In the genomic region with DNA sequence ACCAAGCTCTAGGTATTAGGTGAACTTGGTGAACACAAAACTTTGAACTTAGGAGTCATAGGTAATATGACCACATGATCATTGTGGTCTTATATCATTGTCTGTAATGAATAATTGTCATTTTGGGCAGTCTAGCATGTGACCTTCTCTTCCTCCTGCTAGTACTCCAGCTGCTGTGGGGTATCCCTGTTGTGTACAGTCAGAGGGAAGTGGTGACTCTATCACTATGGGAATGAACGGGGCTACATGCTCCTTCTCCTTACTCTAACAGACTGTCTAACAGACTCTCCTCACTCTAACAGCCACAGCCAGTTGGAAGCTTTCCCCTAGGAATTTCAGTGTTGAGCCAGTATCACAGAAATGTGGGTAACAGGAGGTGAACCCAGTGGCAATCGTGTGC, we compare ENCODE assay signal across 17 cellular contexts.
A peak's percentile ranks its signal among the peaks of the same experiment; 100 is the strongest.
DNase-seq lines count a peak whose midpoint lies in the region; TF ChIP-seq lines count a peak whose summit lies in the region.
"Had no signal": no experiment of that assay in that cellular context is flagged by ENCODE, and none has a peak within 500 bp of the region (broad histone marks: within the 10 kb centered on the region; RNA-seq: fewer than 3 reads in every experiment).

No MANE protein-coding gene starts in this region.

- no peaks in the 10 kb centered on the region for H3K9me3 Mint-ChIP-seq in type B pancreatic cell
- H3K9me3 Mint-ChIP-seq: activated CD4-positive, alpha-beta T cell treated with anti-CD3 and anti-CD28 coated beads, Interleukin-2, amount 10 ng/mL, durations not matched to agents 7 days and 5 days; activated T-cell treated with anti-CD3 and anti-CD28 coated beads, Interleukin-2, amount 50 U/mL, for 72 hours; nephron progenitor cell had no signal

- no peaks in the 10 kb centered on the region for H3K4me1 Mint-ChIP-seq in type B pancreatic cell (ENCODE audit: unreplicated experiment)

- no peak for TF ChIP-seq CTCF in type B pancreatic cell (conservative IDR thresholded peaks at IDR 0.05)

- DNase-seq in NOMO-1 treated with DMSO at 0.1 percent for 48 hours (lab: John Stamatoyannopoulos, UW; ENCODE audit: unreplicated experiment) (peak; percentile 17), NOMO-1 treated with dmso at 0.1 percent for 144 hours (lab: John Stamatoyannopoulos, UW; ENCODE audit: unreplicated experiment) (no peak), MV-4-11 (lab: John Stamatoyannopoulos, UW) (peak; percentile 10), medulla oblongata (ENCODE audit: extremely low spot score) (peak; percentile 24), type B pancreatic cell (ENCODE audit: extremely low spot score, unreplicated experiment) (no peak), midbrain (lab: John Stamatoyannopoulos, UW) (no peak), HuH-7.5 (ENCODE audit: low spot score) (no peak), OCI-M2 (lab: John Stamatoyannopoulos, UW; ENCODE audit: unreplicated experiment) (no peak)
- DNase-seq: 8988T; activated CD4-positive, alpha-beta T cell treated with anti-CD3 and anti-CD28 coated beads, Interleukin-2, amount 10 ng/mL, durations not matched to agents 7 days and 5 days; activated T-cell treated with anti-CD3 and anti-CD28 coated beads, Interleukin-2, amount 50 U/mL, for 72 hours; adrenal gland; heart right ventricle; NCI-H2081; NCI-H774; nephron progenitor cell; T-helper 2 cell had no signal

- H3K27me3 Mint-ChIP-seq in type B pancreatic cell, result no peaks in the 10 kb centered on the region

- no peak overlapping the region for H3K4me3 Mint-ChIP-seq in type B pancreatic cell
- H3K4me3 Mint-ChIP-seq: activated CD4-positive, alpha-beta T cell treated with anti-CD3 and anti-CD28 coated beads, Interleukin-2, amount 10 ng/mL, durations not matched to agents 7 days and 5 days; activated T-cell treated with anti-CD3 and anti-CD28 coated beads, Interleukin-2, amount 50 U/mL, for 72 hours; nephron progenitor cell had no signal

- peak overlapping the region; percentile 58 for H3K27ac Mint-ChIP-seq in type B pancreatic cell
- H3K27ac Mint-ChIP-seq: activated CD4-positive, alpha-beta T cell treated with anti-CD3 and anti-CD28 coated beads, Interleukin-2, amount 10 ng/mL, durations not matched to agents 7 days and 5 days; activated T-cell treated with anti-CD3 and anti-CD28 coated beads, Interleukin-2, amount 50 U/mL, for 72 hours; nephron progenitor cell had no signal

- H3K36me3 Mint-ChIP-seq in type B pancreatic cell, result no peaks in the 10 kb centered on the region

Comparison
In these comparisons a context has a peak if more than half of its experiments do, and no peak if none do; other contexts are left out.
1. DNase-seq: peak in NOMO-1 treated with DMSO at 0.1 percent for 48 hours (single experiment), MV-4-11 (single experiment) and medulla oblongata (single experiment); none in NOMO-1 treated with dmso at 0.1 percent for 144 hours (single experiment), type B pancreatic cell (single experiment), midbrain (single experiment), HuH-7.5 (single experiment) and OCI-M2 (single experiment).